ENCODE assay signal across 1 cellular context in the genomic region with DNA sequence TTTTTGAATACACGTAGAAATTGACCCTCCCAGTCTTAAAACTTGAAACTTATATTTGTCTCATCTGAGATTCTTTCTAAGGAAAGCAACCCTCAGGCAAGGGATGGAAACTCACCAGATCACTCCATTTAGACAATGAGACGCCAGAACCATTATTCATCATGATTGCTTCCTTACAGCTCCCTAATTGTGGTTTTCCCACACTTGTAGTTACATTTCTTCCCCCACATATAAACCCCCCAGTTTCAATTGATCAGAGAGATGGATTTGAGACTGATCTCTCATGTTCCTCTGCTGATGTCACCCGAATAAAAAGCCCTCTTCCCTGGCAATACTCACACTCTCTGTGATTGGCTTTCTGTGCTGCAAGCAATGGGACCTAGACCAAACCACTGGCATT.
TF ChIP-seq lines count a peak whose summit lies in the region.

No MANE protein-coding gene starts in this region.

TF ChIP-seq in GM23338, 12 proteins besides CTCF, POLR2A, EP300 and RAD21 (continued from another document):
- TF ChIP-seq, protein P1, sequence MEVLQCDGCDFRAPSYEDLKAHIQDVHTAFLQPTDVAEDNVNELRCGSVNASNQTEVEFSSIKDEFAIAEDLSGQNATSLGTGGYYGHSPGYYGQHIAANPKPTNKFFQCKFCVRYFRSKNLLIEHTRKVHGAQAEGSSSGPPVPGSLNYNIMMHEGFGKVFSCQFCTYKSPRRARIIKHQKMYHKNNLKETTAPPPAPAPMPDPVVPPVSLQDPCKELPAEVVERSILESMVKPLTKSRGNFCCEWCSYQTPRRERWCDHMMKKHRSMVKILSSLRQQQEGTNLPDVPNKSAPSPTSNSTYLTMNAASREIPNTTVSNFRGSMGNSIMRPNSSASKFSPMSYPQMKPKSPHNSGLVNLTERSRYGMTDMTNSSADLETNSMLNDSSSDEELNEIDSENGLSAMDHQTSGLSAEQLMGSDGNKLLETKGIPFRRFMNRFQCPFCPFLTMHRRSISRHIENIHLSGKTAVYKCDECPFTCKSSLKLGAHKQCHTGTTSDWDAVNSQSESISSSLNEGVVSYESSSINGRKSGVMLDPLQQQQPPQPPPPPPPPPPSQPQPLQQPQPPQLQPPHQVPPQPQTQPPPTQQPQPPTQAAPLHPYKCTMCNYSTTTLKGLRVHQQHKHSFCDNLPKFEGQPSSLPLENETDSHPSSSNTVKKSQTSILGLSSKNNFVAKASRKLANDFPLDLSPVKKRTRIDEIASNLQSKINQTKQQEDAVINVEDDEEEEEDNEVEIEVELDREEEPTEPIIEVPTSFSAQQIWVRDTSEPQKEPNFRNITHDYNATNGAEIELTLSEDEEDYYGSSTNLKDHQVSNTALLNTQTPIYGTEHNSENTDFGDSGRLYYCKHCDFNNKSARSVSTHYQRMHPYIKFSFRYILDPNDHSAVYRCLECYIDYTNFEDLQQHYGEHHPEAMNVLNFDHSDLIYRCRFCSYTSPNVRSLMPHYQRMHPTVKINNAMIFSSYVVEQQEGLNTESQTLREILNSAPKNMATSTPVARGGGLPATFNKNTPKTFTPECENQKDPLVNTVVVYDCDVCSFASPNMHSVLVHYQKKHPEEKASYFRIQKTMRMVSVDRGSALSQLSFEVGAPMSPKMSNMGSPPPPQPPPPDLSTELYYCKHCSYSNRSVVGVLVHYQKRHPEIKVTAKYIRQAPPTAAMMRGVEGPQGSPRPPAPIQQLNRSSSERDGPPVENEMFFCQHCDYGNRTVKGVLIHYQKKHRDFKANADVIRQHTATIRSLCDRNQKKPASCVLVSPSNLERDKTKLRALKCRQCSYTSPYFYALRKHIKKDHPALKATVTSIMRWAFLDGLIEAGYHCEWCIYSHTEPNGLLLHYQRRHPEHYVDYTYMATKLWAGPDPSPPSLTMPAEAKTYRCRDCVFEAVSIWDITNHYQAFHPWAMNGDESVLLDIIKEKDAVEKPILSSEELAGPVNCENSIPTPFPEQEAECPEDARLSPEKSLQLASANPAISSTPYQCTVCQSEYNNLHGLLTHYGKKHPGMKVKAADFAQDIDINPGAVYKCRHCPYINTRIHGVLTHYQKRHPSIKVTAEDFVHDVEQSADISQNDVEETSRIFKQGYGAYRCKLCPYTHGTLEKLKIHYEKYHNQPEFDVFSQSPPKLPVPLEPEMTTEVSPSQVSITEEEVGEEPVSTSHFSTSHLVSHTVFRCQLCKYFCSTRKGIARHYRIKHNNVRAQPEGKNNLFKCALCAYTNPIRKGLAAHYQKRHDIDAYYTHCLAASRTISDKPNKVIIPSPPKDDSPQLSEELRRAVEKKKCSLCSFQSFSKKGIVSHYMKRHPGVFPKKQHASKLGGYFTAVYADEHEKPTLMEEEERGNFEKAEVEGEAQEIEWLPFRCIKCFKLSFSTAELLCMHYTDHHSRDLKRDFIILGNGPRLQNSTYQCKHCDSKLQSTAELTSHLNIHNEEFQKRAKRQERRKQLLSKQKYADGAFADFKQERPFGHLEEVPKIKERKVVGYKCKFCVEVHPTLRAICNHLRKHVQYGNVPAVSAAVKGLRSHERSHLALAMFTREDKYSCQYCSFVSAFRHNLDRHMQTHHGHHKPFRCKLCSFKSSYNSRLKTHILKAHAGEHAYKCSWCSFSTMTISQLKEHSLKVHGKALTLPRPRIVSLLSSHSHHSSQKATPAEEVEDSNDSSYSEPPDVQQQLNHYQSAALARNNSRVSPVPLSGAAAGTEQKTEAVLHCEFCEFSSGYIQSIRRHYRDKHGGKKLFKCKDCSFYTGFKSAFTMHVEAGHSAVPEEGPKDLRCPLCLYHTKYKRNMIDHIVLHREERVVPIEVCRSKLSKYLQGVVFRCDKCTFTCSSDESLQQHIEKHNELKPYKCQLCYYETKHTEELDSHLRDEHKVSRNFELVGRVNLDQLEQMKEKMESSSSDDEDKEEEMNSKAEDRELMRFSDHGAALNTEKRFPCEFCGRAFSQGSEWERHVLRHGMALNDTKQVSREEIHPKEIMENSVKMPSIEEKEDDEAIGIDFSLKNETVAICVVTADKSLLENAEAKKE (CRISPR knock-in tag; IDR thresholded peaks at IDR 0.05): no peak
- TF ChIP-seq, protein P2, sequence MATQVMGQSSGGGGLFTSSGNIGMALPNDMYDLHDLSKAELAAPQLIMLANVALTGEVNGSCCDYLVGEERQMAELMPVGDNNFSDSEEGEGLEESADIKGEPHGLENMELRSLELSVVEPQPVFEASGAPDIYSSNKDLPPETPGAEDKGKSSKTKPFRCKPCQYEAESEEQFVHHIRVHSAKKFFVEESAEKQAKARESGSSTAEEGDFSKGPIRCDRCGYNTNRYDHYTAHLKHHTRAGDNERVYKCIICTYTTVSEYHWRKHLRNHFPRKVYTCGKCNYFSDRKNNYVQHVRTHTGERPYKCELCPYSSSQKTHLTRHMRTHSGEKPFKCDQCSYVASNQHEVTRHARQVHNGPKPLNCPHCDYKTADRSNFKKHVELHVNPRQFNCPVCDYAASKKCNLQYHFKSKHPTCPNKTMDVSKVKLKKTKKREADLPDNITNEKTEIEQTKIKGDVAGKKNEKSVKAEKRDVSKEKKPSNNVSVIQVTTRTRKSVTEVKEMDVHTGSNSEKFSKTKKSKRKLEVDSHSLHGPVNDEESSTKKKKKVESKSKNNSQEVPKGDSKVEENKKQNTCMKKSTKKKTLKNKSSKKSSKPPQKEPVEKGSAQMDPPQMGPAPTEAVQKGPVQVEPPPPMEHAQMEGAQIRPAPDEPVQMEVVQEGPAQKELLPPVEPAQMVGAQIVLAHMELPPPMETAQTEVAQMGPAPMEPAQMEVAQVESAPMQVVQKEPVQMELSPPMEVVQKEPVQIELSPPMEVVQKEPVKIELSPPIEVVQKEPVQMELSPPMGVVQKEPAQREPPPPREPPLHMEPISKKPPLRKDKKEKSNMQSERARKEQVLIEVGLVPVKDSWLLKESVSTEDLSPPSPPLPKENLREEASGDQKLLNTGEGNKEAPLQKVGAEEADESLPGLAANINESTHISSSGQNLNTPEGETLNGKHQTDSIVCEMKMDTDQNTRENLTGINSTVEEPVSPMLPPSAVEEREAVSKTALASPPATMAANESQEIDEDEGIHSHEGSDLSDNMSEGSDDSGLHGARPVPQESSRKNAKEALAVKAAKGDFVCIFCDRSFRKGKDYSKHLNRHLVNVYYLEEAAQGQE (IDR thresholded peaks at IDR 0.05; ENCODE audit: unreplicated experiment): no peak
TF ChIP-seq in GM23338: peak in this region for 0.
